ENCODE assay signal across 22 cellular contexts in genomic region chr2:219656523-219656922, GRCh38. TPM values are rescaled to one million over a fixed set of nuclear protein-coding genes. Genes with fewer than 3 reads are reported as not detected.
DNase-seq lines count a peak whose midpoint lies in the region; ATAC-seq and TF ChIP-seq lines count a peak whose summit lies in the region.
"Had no signal": no experiment of that assay in that cellular context is flagged by ENCODE, and none has a peak within 500 bp of the region (broad histone marks: within the 10 kb centered on the region; RNA-seq: fewer than 3 reads in every experiment).

No MANE protein-coding gene starts in this region.

- H2BK120ac ChIP-seq in mesenchymal stem cell (ENCODE audit: low read depth, low read length) = no peak overlapping the region

- H3K18ac ChIP-seq in mesenchymal stem cell (ENCODE audit: low read depth in 1 of 2, low read length in 2 of 2) = no peak overlapping the region

- no peak overlapping the region for H3K14ac ChIP-seq in mesenchymal stem cell (ENCODE audit: low read length in 2 of 2)

- no peaks in the 10 kb centered on the region for H3K79me2 ChIP-seq in PC-9 (ENCODE audit: low read depth)
- no peaks in the 10 kb centered on the region for H3K79me2 ChIP-seq in MM.1S (ENCODE audit: low read length)
- H3K79me2 ChIP-seq: hepatocyte had no signal

- no peak overlapping the region for H4K91ac ChIP-seq in mesenchymal stem cell (ENCODE audit: low read length)

- no peak overlapping the region for H3K23ac ChIP-seq in mesenchymal stem cell (ENCODE audit: low read length in 2 of 2)

- H3K4me3 ChIP-seq in PC-9 (no peak overlapping the region), cardiac fibroblast (replicated peaks in 1 of 2; ENCODE audit: low read depth in 2 of 2, low read length in 2 of 2) (no peak overlapping the region), mesenchymal stem cell (ENCODE audit: insufficient read depth in 1 of 2, low read depth in 1 of 2, low read length in 2 of 2) (no peak overlapping the region), MM.1S (ENCODE audit: low read length) (no peak overlapping the region)
- H3K4me3 ChIP-seq: coronary artery, hepatocyte, smooth muscle cell, suprapubic skin had no signal

- no peak overlapping the region for H2BK15ac ChIP-seq in mesenchymal stem cell (ENCODE audit: low read depth, poor library complexity, severe bottlenecking)

- DNase-seq in HCEC 1CT (peak; percentile 68), PC-9 (no peak), cardiac fibroblast (ENCODE audit: low read depth in 2 of 2) (peak; percentile 41 to 70), mesenchymal stem cell (peak; percentile 20), NCI-H2029 (lab: John Stamatoyannopoulos, UW) (no peak), MM.1S (no peak)
- no peak for DNase-seq in natural killer cell treated with Interleukin-12 subunit alpha and Interleukin-12 subunit beta and Interleukin-15 and Interleukin-18, amount 100 ng/mL, for 72 hours (ENCODE audit: low spot score)
- DNase-seq: activated CD4-positive, alpha-beta memory T cell treated with anti-CD3 and anti-CD28 coated beads, Interleukin-2, amount 10 ng/mL, durations not matched to agents 7 days and 5 days; activated CD4-positive, CD25-positive, alpha-beta regulatory T cell; activated gamma-delta T cell treated with Interleukin-2 at 50 U/mL for 16 hours; activated T-cell treated with anti-CD3 and anti-CD28 coated beads for 4 hours; CD4-positive, alpha-beta T cell; DMS 273 treated with DMSO at 0.1 percent for 48 hours; H7; NCI-H524; T1000 had no signal

- H3K4me1 ChIP-seq in PC-9 (replicated peaks; ENCODE audit: insufficient read depth) = peaks cover 9% of the 10 kb centered on the region
- no peaks in the 10 kb centered on the region for H3K4me1 ChIP-seq in mesenchymal stem cell (ENCODE audit: control insufficient read depth, insufficient read depth, low read depth, low read length)
- no peaks in the 10 kb centered on the region for H3K4me1 ChIP-seq in MM.1S (ENCODE audit: low read length)
- H3K4me1 ChIP-seq: suprapubic skin had no signal

- CTCF ChIA-PET in PC-9 (lab: Charles Lee) = interaction anchor here (0.7 kb wide), 1 partner anchor 338 kb away, joined by 4 read pairs; no protein-coding TSS in a partner anchor

- H3K36me3 Mint-ChIP-seq in natural killer cell treated with Interleukin-12 subunit alpha and Interleukin-12 subunit beta and Interleukin-15 and Interleukin-18, amount 100 ng/mL, for 72 hours = peaks cover 8% of the 10 kb centered on the region
- H3K36me3 Mint-ChIP-seq: stimulated activated memory B cell treated with anti-CD40 and anti-IgM and Interleukin-4, amounts not matched to agents 10 μg/mL and 1 μg/mL and 100 μg/mL, for 72 hours had no signal

- H3K4me1 Mint-ChIP-seq in natural killer cell treated with Interleukin-12 subunit alpha and Interleukin-12 subunit beta and Interleukin-15 and Interleukin-18, amount 100 ng/mL, for 72 hours (ENCODE audit: low read depth in 2 of 2) = no peaks in the 10 kb centered on the region
- H3K4me1 Mint-ChIP-seq: activated CD4-positive, alpha-beta memory T cell treated with anti-CD3 and anti-CD28 coated beads, Interleukin-2, amount 10 ng/mL, durations not matched to agents 7 days and 5 days; stimulated activated memory B cell treated with anti-CD40 and anti-IgM and Interleukin-4, amounts not matched to agents 10 μg/mL and 1 μg/mL and 100 μg/mL, for 72 hours had no signal

- H3F3A ChIP-seq in PC-9 (ENCODE audit: insufficient read depth, low read depth) (peaks cover 10% of the 10 kb centered on the region), MM.1S (ENCODE audit: insufficient read depth, low read length) (no peaks in the 10 kb centered on the region)

- no peak overlapping the region for H3K9ac ChIP-seq in mesenchymal stem cell (ENCODE audit: low read length)
- H3K9ac ChIP-seq in MM.1S (ENCODE audit: low read length) = no peak overlapping the region

- H3K27me3 ChIP-seq in PC-9 (ENCODE audit: insufficient read depth, low read depth) (no peaks in the 10 kb centered on the region), mesenchymal stem cell (ENCODE audit: control insufficient read depth in 1 of 2, insufficient read depth in 1 of 2, low read length in 2 of 2) (peaks cover 0 to 4% of the 10 kb centered on the region in 2 experiments), MM.1S (replicated peaks; ENCODE audit: insufficient read depth, low read length) (no peaks in the 10 kb centered on the region)
- H3K27me3 ChIP-seq: hepatocyte had no signal

- BruUV-seq in PC-9 (replicated peaks; lab: Mats Ljungman, UMichigan) = no TSS peak

- no peak overlapping the region for H2AK5ac ChIP-seq in mesenchymal stem cell (ENCODE audit: low read length, severe bottlenecking)

- POLR2A ChIA-PET in PC-9 (lab: Charles Lee; ENCODE audit: unreplicated experiment) = interaction anchor here (0.6 kb wide), 1 partner anchor 57 kb away, joined by 17 read pairs; no protein-coding TSS in a partner anchor

- H3K4ac ChIP-seq in mesenchymal stem cell (ENCODE audit: low read depth in 1 of 2, low read length in 2 of 2) = no peak overlapping the region

- H3K4me2 ChIP-seq in PC-9 (no peak overlapping the region), mesenchymal stem cell (ENCODE audit: low read length, poor library complexity, severe bottlenecking) (no peak overlapping the region), MM.1S (ENCODE audit: low read depth, low read length) (no peak overlapping the region)
- H3K4me2 ChIP-seq: hepatocyte, smooth muscle cell had no signal

- no peak for TF ChIP-seq CTCF in PC-9 (conservative IDR thresholded peaks at IDR 0.05)
- no peak for TF ChIP-seq CTCF in cardiac fibroblast (IDR thresholded peaks at IDR 0.05; ENCODE audit: low read depth, low read length)
- no peak for TF ChIP-seq CTCF in MM.1S (IDR thresholded peaks at IDR 0.05; ENCODE audit: low read length)

- no peaks in the 10 kb centered on the region for H4K20me1 ChIP-seq in PC-9 (ENCODE audit: insufficient read depth)
- H4K20me1 ChIP-seq in MM.1S (ENCODE audit: insufficient read depth, low read length) = no peaks in the 10 kb centered on the region

- no peak overlapping the region for H2BK12ac ChIP-seq in mesenchymal stem cell (ENCODE audit: low read length in 2 of 2)

- H3K27ac ChIP-seq in PC-9 (peak overlapping the region; percentile 36; the same call in 1 of the 2 replicates), mesenchymal stem cell (ENCODE audit: low read length, poor library complexity, severe bottlenecking) (no peak overlapping the region), MM.1S (ENCODE audit: low read length) (no peak overlapping the region)
- H3K27ac ChIP-seq: coronary artery, hepatocyte, suprapubic skin had no signal

- ATAC-seq in natural killer cell treated with Interleukin-12 subunit alpha and Interleukin-12 subunit beta and Interleukin-15 and Interleukin-18, amount 100 ng/mL, for 72 hours = no peak
- ATAC-seq: stimulated activated memory B cell treated with anti-CD40 and anti-IgM and Interleukin-4, amounts not matched to agents 10 μg/mL and 1 μg/mL and 100 μg/mL, for 72 hours had no signal

- no CpG with 5 or more reads among the region's 1 CpG for WGBS in mesenchymal stem cell

- H3K4me3 Mint-ChIP-seq in natural killer cell treated with Interleukin-12 subunit alpha and Interleukin-12 subunit beta and Interleukin-15 and Interleukin-18, amount 100 ng/mL, for 72 hours = no peak overlapping the region
- H3K4me3 Mint-ChIP-seq: activated CD4-positive, alpha-beta memory T cell treated with anti-CD3 and anti-CD28 coated beads, Interleukin-2, amount 10 ng/mL, durations not matched to agents 7 days and 5 days; CD4-positive, alpha-beta T cell; endodermal cell; stimulated activated memory B cell treated with anti-CD40 and anti-IgM and Interleukin-4, amounts not matched to agents 10 μg/mL and 1 μg/mL and 100 μg/mL, for 72 hours had no signal

- H3K9me2 ChIP-seq in PC-9 (ENCODE audit: insufficient read depth) (no peaks in the 10 kb centered on the region), MM.1S (replicated peaks; ENCODE audit: insufficient read depth, low read length) (no peaks in the 10 kb centered on the region)

- H3K79me1 ChIP-seq in mesenchymal stem cell (replicated peaks; ENCODE audit: low read length, poor library complexity, severe bottlenecking) = no peaks in the 10 kb centered on the region

- intact Hi-C loops in PC-9 (cut with micrococcal nuclease; ENCODE audit: unreplicated experiment) = no loop called here

- no peak overlapping the region for H4K8ac ChIP-seq in mesenchymal stem cell (ENCODE audit: low read length)

- peaks cover 24% of the 10 kb centered on the region; the same call in 1 of the 2 replicates for H3K9me3 ChIP-seq in PC-9 (ENCODE audit: insufficient read depth, low read depth)
- peaks cover 3% of the 10 kb centered on the region for H3K9me3 ChIP-seq in mesenchymal stem cell (ENCODE audit: control insufficient read depth, low read length)
- no peaks in the 10 kb centered on the region for H3K9me3 ChIP-seq in MM.1S (replicated peaks; ENCODE audit: insufficient read depth, low read length)
- H3K9me3 ChIP-seq: suprapubic skin had no signal

- H3K36me3 ChIP-seq in PC-9 (ENCODE audit: low read depth) (no peaks in the 10 kb centered on the region), mesenchymal stem cell (ENCODE audit: control insufficient read depth in 1 of 2, insufficient read depth in 2 of 2, low read depth in 1 of 2, low read length in 2 of 2) (no peaks in the 10 kb centered on the region), MM.1S (replicated peaks; ENCODE audit: insufficient read depth, low read length) (no peaks in the 10 kb centered on the region)
- H3K36me3 ChIP-seq: suprapubic skin had no signal

- no peaks in the 10 kb centered on the region for H3K9me3 Mint-ChIP-seq in natural killer cell treated with Interleukin-12 subunit alpha and Interleukin-12 subunit beta and Interleukin-15 and Interleukin-18, amount 100 ng/mL, for 72 hours
- H3K9me3 Mint-ChIP-seq: activated CD4-positive, alpha-beta memory T cell treated with anti-CD3 and anti-CD28 coated beads, Interleukin-2, amount 10 ng/mL, durations not matched to agents 7 days and 5 days had no signal

- H2AFZ ChIP-seq in PC-9 = no peak overlapping the region
- no peak overlapping the region for H2AFZ ChIP-seq in mesenchymal stem cell (ENCODE audit: low read depth, low read length)
- H2AFZ ChIP-seq in MM.1S (ENCODE audit: low read length) = no peak overlapping the region
- H2AFZ ChIP-seq: hepatocyte had no signal

- no peak overlapping the region for H2BK5ac ChIP-seq in mesenchymal stem cell (ENCODE audit: low read depth, low read length, poor library complexity, severe bottlenecking)

- H3K27me3 Mint-ChIP-seq in natural killer cell treated with Interleukin-12 subunit alpha and Interleukin-12 subunit beta and Interleukin-15 and Interleukin-18, amount 100 ng/mL, for 72 hours = peaks cover 30 to 58% of the 10 kb centered on the region in 2 donors

- no peak overlapping the region for H3K27ac Mint-ChIP-seq in natural killer cell treated with Interleukin-12 subunit alpha and Interleukin-12 subunit beta and Interleukin-15 and Interleukin-18, amount 100 ng/mL, for 72 hours
- H3K27ac Mint-ChIP-seq: activated CD4-positive, alpha-beta memory T cell treated with anti-CD3 and anti-CD28 coated beads, Interleukin-2, amount 10 ng/mL, durations not matched to agents 7 days and 5 days; CD4-positive, alpha-beta T cell; endodermal cell; stimulated activated memory B cell treated with anti-CD40 and anti-IgM and Interleukin-4, amounts not matched to agents 10 μg/mL and 1 μg/mL and 100 μg/mL, for 72 hours had no signal

RNA-seq across cellular contexts. Expression of gene SLC4A3, which starts 29.1 kb away (rescaled TPM):
- total RNA-seq in PC-9 (2021) = 7.3 and 9.0 TPM in 2 replicates
- 2.6 TPM for polyA plus RNA-seq in mesenchymal stem cell (2013, experiment 1 of 2)
- 2.6 TPM for polyA plus RNA-seq in mesenchymal stem cell (2013, experiment 2 of 2)
- not detected for total RNA-seq in natural killer cell treated with Interleukin-12 subunit alpha and Interleukin-12 subunit beta and Interleukin-15 and Interleukin-18, amount 100 ng/mL, for 72 hours
- total RNA-seq: activated CD4-positive, alpha-beta memory T cell treated with anti-CD3 and anti-CD28 coated beads, Interleukin-2, amount 10 ng/mL, durations not matched to agents 7 days and 5 days had no signal

RNA-seq across cellular contexts. Expression of gene STK11IP, which starts 58.9 kb away (rescaled TPM):
- total RNA-seq in PC-9 (2021) = 40.6 and 42.5 TPM in 2 replicates
- 14.6 TPM for polyA plus RNA-seq in mesenchymal stem cell (2013, experiment 1 of 2)
- 13.3 TPM for polyA plus RNA-seq in mesenchymal stem cell (2013, experiment 2 of 2)
- total RNA-seq in natural killer cell treated with Interleukin-12 subunit alpha and Interleukin-12 subunit beta and Interleukin-15 and Interleukin-18, amount 100 ng/mL, for 72 hours = 10 to 100 TPM; 27.7 to 50.7 TPM

Comparison
In these comparisons a context has a peak if more than half of its experiments do, and no peak if none do; other contexts are left out.
1. DNase-seq: peak in HCEC 1CT (single experiment), cardiac fibroblast (2 of 2) and mesenchymal stem cell (single experiment); none in PC-9 (0 of 2), NCI-H2029 (single experiment), MM.1S (single experiment) and natural killer cell treated with Interleukin-12 subunit alpha and Interleukin-12 subunit beta and Interleukin-15 and Interleukin-18, amount 100 ng/mL, for 72 hours (single experiment).